In the genomic region with DNA sequence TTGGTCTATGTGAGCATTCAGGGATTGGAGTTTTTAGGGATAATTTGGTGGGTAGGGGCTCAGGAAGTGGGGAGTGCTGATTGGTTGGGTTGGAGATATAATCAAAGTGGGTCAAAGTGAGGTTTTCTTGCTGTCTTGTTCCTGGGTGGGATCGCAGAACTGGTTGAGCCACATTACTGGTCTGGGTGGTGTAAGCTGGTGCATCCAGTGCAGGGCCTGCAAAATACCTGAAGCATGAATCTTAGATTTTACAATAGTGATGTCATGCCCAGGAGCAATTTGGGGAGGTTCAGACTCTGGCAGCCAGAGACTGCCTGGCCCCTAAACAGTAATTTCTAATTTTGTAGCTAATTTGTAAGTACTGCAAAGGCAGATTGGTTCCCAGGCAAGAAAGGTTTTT, we compare ENCODE assay signal across 15 cellular contexts.
"Had no signal": no experiment of that assay in that cellular context is flagged by ENCODE, and none has a peak within 500 bp of the region (broad histone marks: within the 10 kb centered on the region; RNA-seq: fewer than 3 reads in every experiment).

No MANE protein-coding gene starts in this region.

- ATAC-seq: activated CD4-positive, alpha-beta T cell treated with anti-CD3 and anti-CD28 coated beads for 36 hours; effector memory CD8-positive, alpha-beta T cell had no signal

- H3K4me3 ChIP-seq: sigmoid colon, spleen, tibial nerve had no signal

- DNase-seq: activated CD4-positive, alpha-beta T cell treated with anti-CD3 and anti-CD28 coated beads for 36 hours; activated CD4-positive, alpha-beta T cell treated with anti-CD3 and anti-CD28 coated beads, Interleukin-2, amount 50 U/mL, for 48 hours; activated naive CD4-positive, alpha-beta T cell; activated naive CD8-positive, alpha-beta T cell treated with anti-CD3 and anti-CD28 coated beads for 36 hours; activated T-cell treated with anti-CD3 and anti-CD28 coated beads for 4 hours; amniotic stem cell; effector memory CD8-positive, alpha-beta T cell; foreskin melanocyte; head of caudate nucleus; sigmoid colon; spleen; stimulated activated CD8-positive, alpha-beta memory T cell treated with anti-CD3 and anti-CD28 coated beads, Interleukin-4, amount 100 ng/mL, for 48 hours; stimulated activated naive CD4-positive, alpha-beta T cell treated with Interleukin-2 at 50 U/mL for 16 hours; substantia nigra had no signal
